6 cellular contexts compared by ENCODE assay signal in the genomic region with DNA sequence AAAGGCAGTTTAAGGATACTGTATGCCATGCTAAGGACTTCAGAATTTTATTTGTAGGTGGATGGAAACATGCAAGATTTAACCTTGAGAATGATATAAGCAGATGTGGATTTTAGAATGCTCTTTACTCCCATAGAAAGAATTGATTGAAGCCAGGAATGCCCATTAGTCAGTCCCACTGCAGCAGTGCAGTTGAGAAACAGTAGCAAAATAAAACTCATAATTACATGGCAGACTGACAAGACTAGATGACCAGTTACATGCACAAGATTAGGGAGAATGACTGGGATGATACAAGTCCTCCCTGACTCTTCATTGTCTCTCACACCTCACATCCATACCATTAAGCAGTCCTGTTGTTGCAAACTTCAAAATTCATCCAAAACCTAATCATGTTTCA.
"Had no signal": no experiment of that assay in that cellular context is flagged by ENCODE, and none has a peak within 500 bp of the region (broad histone marks: within the 10 kb centered on the region; RNA-seq: fewer than 3 reads in every experiment).

No MANE protein-coding gene starts in this region.

- DNase-seq: GM23248, GOT3, H7, KBM-7 had no signal

- ATAC-seq: HCT116, HepG2 had no signal
